Comparison of ENCODE assay signal across 8 cellular contexts in the genomic region with DNA sequence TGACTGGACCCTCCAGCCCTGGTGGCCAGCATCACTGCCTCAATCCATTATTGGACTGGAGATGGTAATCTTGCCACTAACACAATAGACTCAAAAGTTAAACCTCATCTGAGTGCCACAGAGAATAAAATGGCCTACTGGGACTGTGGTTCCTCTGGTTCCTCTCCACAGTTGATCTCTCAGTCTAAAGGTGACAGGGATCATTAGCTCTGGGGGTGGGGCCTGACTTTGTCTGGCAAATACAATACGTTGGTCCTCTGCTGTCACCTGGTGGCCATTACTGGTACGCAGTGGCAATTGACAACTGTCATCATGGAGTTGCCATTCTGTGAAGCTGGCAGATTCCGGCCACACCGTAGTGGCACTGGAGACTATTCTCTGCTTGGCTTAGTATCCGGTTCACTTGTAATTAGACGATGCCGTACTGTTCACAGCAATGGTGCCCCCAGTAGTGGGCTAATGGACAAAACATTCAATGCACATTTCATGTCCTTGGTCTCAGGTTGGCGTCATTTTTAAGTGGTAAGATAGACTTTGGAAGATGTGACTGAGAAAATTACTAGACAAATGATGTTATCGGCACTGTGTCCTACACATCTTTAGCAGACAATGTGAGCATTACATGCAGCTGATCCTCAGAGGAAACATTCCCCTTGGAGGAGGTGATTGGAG. TPM values are rescaled to one million over a fixed set of nuclear protein-coding genes. Genes with fewer than 3 reads are reported as not detected.
DNase-seq lines count a peak whose midpoint lies in the region; ATAC-seq and TF ChIP-seq lines count a peak whose summit lies in the region.

No MANE protein-coding gene starts in this region.

- no peak overlapping the region for H3K9ac ChIP-seq in endodermal cell (ENCODE audit: extremely low read depth, low read length, poor library complexity, severe bottlenecking)

- H3K27ac Mint-ChIP-seq in endodermal cell = no peak overlapping the region

- DNase-seq in COLO829 (ENCODE audit: low spot score) = peak; percentile 62
- peak; percentile 77 for DNase-seq in GM20000 (ENCODE audit: low spot score)
- peak; percentile 34 for DNase-seq in NCI-H82 treated with DMSO at 0.1 percent for 48 hours (lab: John Stamatoyannopoulos, UW; ENCODE audit: unreplicated experiment)
- peak; percentile 48 to 54 for DNase-seq in activated CD8-positive, alpha-beta memory T cell treated with anti-CD3 and anti-CD28 coated beads for 1 hour (ENCODE audit: extremely low read depth in 1 of 2, low read depth in 1 of 2)
- DNase-seq in endodermal cell = peak; percentile 97
- peak; percentile 65 to 99 (median 87) for DNase-seq in mucosa of descending colon
- DNase-seq in stimulated activated CD8-positive, alpha-beta memory T cell treated with anti-CD3 and anti-CD28 coated beads, Interleukin-7, amount 100 ng/mL, for 24 hours (ENCODE audit: low read depth) = peak; percentile 76

- H3K4me3 Mint-ChIP-seq in endodermal cell = no peak overlapping the region

- no peaks in the 10 kb centered on the region for H3K27me3 ChIP-seq in endodermal cell (ENCODE audit: control insufficient read depth, insufficient read depth, low read length, poor library complexity, severe bottlenecking)

- H3K9me3 Mint-ChIP-seq in endodermal cell = peaks cover 33% of the 10 kb centered on the region

- H3K4me3 ChIP-seq in endodermal cell (ENCODE audit: low read length) (no peak overlapping the region), mucosa of descending colon (no peak overlapping the region)

- 58 to 68% methylated on average over 8 to 9 of the region's 9 CpGs for WGBS in endodermal cell (ENCODE audit: insufficient coverage in 1 of 2, insufficient read length in 1 of 2), 2 experiments

- intact Hi-C loops in mucosa of descending colon (cut with DNase I, micrococcal nuclease) = loop anchor here (2.0 to 10.0 kb wide), 2 partner anchors 74 to 152 kb away; no protein-coding TSS in a partner anchor

- peak; percentile 88 for TF ChIP-seq CTCF in GM20000 (IDR thresholded peaks at IDR 0.05; ENCODE audit: extremely low read depth, missing control alignments)
- TF ChIP-seq CTCF in endodermal cell (conservative IDR thresholded peaks at IDR 0.05) = peak; percentile 94
- TF ChIP-seq CTCF in mucosa of descending colon (IDR thresholded peaks at IDR 0.05) = peak; percentile 78

- H3K27ac ChIP-seq in endodermal cell (ENCODE audit: low read depth, low read length) = no peak overlapping the region

- peaks cover 16% of the 10 kb centered on the region for H3K9me3 ChIP-seq in endodermal cell (ENCODE audit: control insufficient read depth, low read length)
- no peaks in the 10 kb centered on the region for H3K9me3 ChIP-seq in mucosa of descending colon

- no peaks in the 10 kb centered on the region for H3K27me3 Mint-ChIP-seq in endodermal cell (ENCODE audit: insufficient read depth)

- ATAC-seq in HG03565 (IDR thresholded peaks at IDR 0.05; ENCODE audit: unreplicated experiment) (peak; percentile 86), mucosa of descending colon (peak; percentile 100)

- H3K36me3 ChIP-seq in endodermal cell (ENCODE audit: control insufficient read depth, insufficient read depth, low read length) = no peaks in the 10 kb centered on the region
- H3K36me3 ChIP-seq in mucosa of descending colon (ENCODE audit: low read depth) = no peaks in the 10 kb centered on the region

- H3K4me1 Mint-ChIP-seq in endodermal cell = no peaks in the 10 kb centered on the region

- H3K36me3 Mint-ChIP-seq in endodermal cell (ENCODE audit: low read depth) = peaks cover 5% of the 10 kb centered on the region

- no peaks in the 10 kb centered on the region for H3K4me1 ChIP-seq in endodermal cell (ENCODE audit: control insufficient read depth, insufficient read depth, low read length)
- no peaks in the 10 kb centered on the region for H3K4me1 ChIP-seq in mucosa of descending colon (ENCODE audit: low read depth)

RNA-seq across cellular contexts. Expression of a gene that starts 6.7 kb away (rescaled TPM):
- total RNA-seq in endodermal cell = not detected
- not detected for polyA plus RNA-seq in endodermal cell (2013, experiment 1 of 2)
- polyA plus RNA-seq in endodermal cell (2013, experiment 2 of 2) = not detected
- 1 to 10 TPM in 1 of 3 donors, not detected in 2; 4.0 TPM for total RNA-seq in mucosa of descending colon

RNA-seq across cellular contexts. Expression of a gene that starts 17.8 kb away (rescaled TPM):
- total RNA-seq in endodermal cell (not detected), mucosa of descending colon (10 to 100 TPM; 10.8 to 39.4 (median 34.7) TPM)
- polyA plus RNA-seq in endodermal cell (2013, experiment 1 of 2) = not detected
- polyA plus RNA-seq in endodermal cell (2013, experiment 2 of 2) = not detected

Comparison
In these comparisons a context has a peak if more than half of its experiments do, and no peak if none do; other contexts are left out.
1. DNase-seq: peak in every context shown above with its lines; median percentile 97 in endodermal cell; 87 in mucosa of descending colon; 77 in GM20000; 76 in stimulated activated CD8-positive, alpha-beta memory T cell treated with anti-CD3 and anti-CD28 coated beads, Interleukin-7, amount 100 ng/mL, for 24 hours; 62 in COLO829; 51 in activated CD8-positive, alpha-beta memory T cell treated with anti-CD3 and anti-CD28 coated beads for 1 hour; 34 in NCI-H82 treated with DMSO at 0.1 percent for 48 hours.
2. RNA of a gene that starts 17.8 kb away (total RNA-seq): 10.8 to 39.4 TPM in mucosa of descending colon; not detected in endodermal cell; every median in the first group is over 10 times any median in the second.
3. Peak in every context shown above with its lines, with median percentiles within 50 percentile points of each other: CTCF ChIP-seq.